In the genomic region with DNA sequence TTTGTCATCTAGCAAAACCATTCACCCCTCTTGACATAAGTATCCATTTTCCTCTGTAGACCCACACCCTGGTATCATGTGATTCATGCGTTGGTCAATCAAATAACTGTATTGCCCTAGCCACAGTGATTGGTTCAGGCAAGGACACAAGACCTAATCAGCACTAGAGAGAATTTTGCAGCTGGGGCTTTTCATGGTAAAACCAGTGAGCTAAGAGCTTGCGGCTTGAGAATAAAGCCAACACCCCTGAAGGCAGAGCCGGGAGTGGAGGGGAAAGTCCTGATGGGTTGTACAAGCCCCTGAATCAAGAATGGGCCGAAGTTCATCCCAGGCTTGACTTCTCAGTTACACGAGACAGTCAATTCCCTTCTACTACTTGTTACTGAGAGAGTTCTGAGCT, we compare ENCODE assay signal across 16 cellular contexts. TPM values are rescaled to one million over a fixed set of nuclear protein-coding genes. Genes with fewer than 3 reads are reported as not detected.
DNase-seq lines count a peak whose midpoint lies in the region; ATAC-seq, FAIRE-seq and TF ChIP-seq lines count a peak whose summit lies in the region.
"Had no signal": no experiment of that assay in that cellular context is flagged by ENCODE, and none has a peak within 500 bp of the region (broad histone marks: within the 10 kb centered on the region; RNA-seq: fewer than 3 reads in every experiment).

No MANE protein-coding gene starts in this region.

- peak; percentile 77 for FAIRE-seq in HTR-8/SVneo (lab: Jason Lieb, UNC)
- FAIRE-seq: A549 had no signal

- H3K27ac Mint-ChIP-seq in immature natural killer cell, result peak overlapping the region in 1 of 6 donors; percentile 24

- peaks cover 0 to 5% (median 2%) of the 10 kb centered on the region in 3 donors for H3K27me3 Mint-ChIP-seq in immature natural killer cell (ENCODE audit: low read depth in 3 of 3)

- H3K4me3 Mint-ChIP-seq in immature natural killer cell, result no peak overlapping the region

- intact Hi-C loops in mammary epithelial cell (cut with micrococcal nuclease) (loop anchor here (5.0 kb wide), 1 partner anchor 33 kb away; a partner anchor contains a TSS), left ventricle myocardium inferior (cut with micrococcal nuclease) (no loop called here), transverse colon (cut with DNase I; ENCODE audit: low total_unique reads) (no loop called here)

- CTCF ChIA-PET in mammary epithelial cell (lab: Charles Lee; ENCODE audit: low non-redundant PET), result no interaction called here

- H3K9me3 ChIP-seq in mammary epithelial cell (replicated peaks; ENCODE audit: insufficient read depth, low read length), result no peaks in the 10 kb centered on the region
- no peaks in the 10 kb centered on the region for H3K9me3 ChIP-seq in left ventricle myocardium inferior (replicated peaks)
- H3K9me3 ChIP-seq in osteoblast (ENCODE audit: low read depth, low read length), result no peaks in the 10 kb centered on the region
- no peaks in the 10 kb centered on the region for H3K9me3 ChIP-seq in effector memory CD4-positive, alpha-beta T cell (ENCODE audit: control insufficient read depth, low read length)
- no peaks in the 10 kb centered on the region for H3K9me3 ChIP-seq in transverse colon
- H3K9me3 ChIP-seq: A549 had no signal

- TF ChIP-seq EP300 in transverse colon (IDR thresholded peaks at IDR 0.05; ENCODE audit: low read depth), result no peak

- no peak for TF ChIP-seq CTCF in mammary epithelial cell (conservative IDR thresholded peaks at IDR 0.05 in 1 of 2, IDR thresholded peaks at IDR 0.05 in 1 of 2; ENCODE audit: extremely low read depth in 1 of 2, insufficient read depth in 1 of 2, low read depth in 1 of 2, low read length in 2 of 2)
- no peak for TF ChIP-seq CTCF in left ventricle myocardium inferior (IDR thresholded peaks at IDR 0.05; ENCODE audit: borderline replicate concordance)
- no peak for TF ChIP-seq CTCF in osteoblast (IDR thresholded peaks at IDR 0.05; ENCODE audit: extremely low read depth, low read depth, low read length)
- TF ChIP-seq CTCF in transverse colon (IDR thresholded peaks at IDR 0.05), result no peak

- dilution Hi-C loops in mammary epithelial cell (cut with HindIII; ENCODE audit: low sequenced_read_pairs), result no loop called here

- H3K27me3 ChIP-seq in mammary epithelial cell (ENCODE audit: insufficient read depth, low read length) (no peaks in the 10 kb centered on the region), left ventricle myocardium inferior (ENCODE audit: low read depth) (no peaks in the 10 kb centered on the region), osteoblast (ENCODE audit: insufficient read depth, low read length) (no peaks in the 10 kb centered on the region), transverse colon (peaks cover 7% of the 10 kb centered on the region)
- H3K27me3 ChIP-seq in effector memory CD4-positive, alpha-beta T cell (replicated peaks; ENCODE audit: control insufficient read depth, insufficient read depth, low read length, poor library complexity, severe bottlenecking), result no peaks in the 10 kb centered on the region

- no peaks in the 10 kb centered on the region for H3K9me3 Mint-ChIP-seq in immature natural killer cell

- no peaks in the 10 kb centered on the region for H3K36me3 ChIP-seq in mammary epithelial cell (ENCODE audit: insufficient read depth, low read length)
- H3K36me3 ChIP-seq in left ventricle myocardium inferior, result no peaks in the 10 kb centered on the region
- H3K36me3 ChIP-seq in osteoblast (ENCODE audit: insufficient read depth, low read length), result no peaks in the 10 kb centered on the region
- no peaks in the 10 kb centered on the region for H3K36me3 ChIP-seq in effector memory CD4-positive, alpha-beta T cell (ENCODE audit: control insufficient read depth, insufficient read depth, low read length)
- no peaks in the 10 kb centered on the region for H3K36me3 ChIP-seq in transverse colon

- WGBS in mammary epithelial cell (ENCODE audit: low coverage, missing lambda C conversion rate), result 35% methylated on average over 5 of the region's 5 CpGs
- 60 to 73% methylated on average over 2 to 5 of the region's 5 CpGs for WGBS in transverse colon (ENCODE audit: low coverage in 1 of 2), 2 donors

- H3K4me2 ChIP-seq in mammary epithelial cell (ENCODE audit: insufficient read depth, low read depth, low read length) (no peak overlapping the region), osteoblast (ENCODE audit: insufficient read depth, low read length) (no peak overlapping the region)
- H3K4me2 ChIP-seq: A549 had no signal

- no peaks in the 10 kb centered on the region for H3K79me2 ChIP-seq in mammary epithelial cell (ENCODE audit: insufficient read depth, low read length)
- no peaks in the 10 kb centered on the region for H3K79me2 ChIP-seq in osteoblast (ENCODE audit: insufficient read depth, low read length)

- in situ Hi-C loops in mammary epithelial cell (cut with MboI; ENCODE audit: low sequenced_read_pairs in 2 of 2), result no loop called here
- in situ Hi-C loops in transverse colon (cut with MboI; ENCODE audit: low pct_ligation_motif_present in 1 of 4, low pct_unique_long_range_greater_than_20kb in 1 of 4, low sequenced_read_pairs in 3 of 4), result no loop called here

- peaks cover 10 to 16% of the 10 kb centered on the region in 2 donors for H3K4me1 Mint-ChIP-seq in immature natural killer cell

- no peak overlapping the region for H3K27ac ChIP-seq in mammary epithelial cell (ENCODE audit: insufficient read depth, low read depth, low read length)
- peak overlapping the region; percentile 45 for H3K27ac ChIP-seq in left ventricle myocardium inferior (replicated peaks)
- H3K27ac ChIP-seq in osteoblast (ENCODE audit: low read depth, low read length), result no peak overlapping the region
- no peak overlapping the region for H3K27ac ChIP-seq in effector memory CD4-positive, alpha-beta T cell (ENCODE audit: insufficient read depth, low read length, poor library complexity, severe bottlenecking)
- H3K27ac ChIP-seq in transverse colon, result no peak overlapping the region
- H3K27ac ChIP-seq: C4-2B, HL-60 had no signal

- no peak for TF ChIP-seq POLR2A in transverse colon (IDR thresholded peaks at IDR 0.05)

- BruUV-seq in mammary epithelial cell (replicated peaks; lab: Mats Ljungman, UMichigan), result no TSS peak

- H3K9ac ChIP-seq in mammary epithelial cell (ENCODE audit: insufficient read depth, low read length), result peak overlapping the region; percentile 3

- ATAC-seq in HG03469 (IDR thresholded peaks at IDR 0.05; ENCODE audit: unreplicated experiment), result no peak
- ATAC-seq: A549 had no signal

- H3K4me3 ChIP-seq in mammary epithelial cell (replicated peaks in 1 of 3; ENCODE audit: insufficient read depth in 1 of 3, low read depth in 2 of 3, low read length in 3 of 3), result no peak overlapping the region
- no peak overlapping the region for H3K4me3 ChIP-seq in left ventricle myocardium inferior
- no peak overlapping the region for H3K4me3 ChIP-seq in osteoblast (ENCODE audit: insufficient read depth, low read length)
- H3K4me3 ChIP-seq in effector memory CD4-positive, alpha-beta T cell (ENCODE audit: insufficient read depth, low read depth, low read length, poor library complexity, severe bottlenecking), result no peak overlapping the region
- H3K4me3 ChIP-seq in transverse colon, result no peak overlapping the region
- H3K4me3 ChIP-seq: A549 had no signal

- no peaks in the 10 kb centered on the region for H3K36me3 Mint-ChIP-seq in immature natural killer cell

- peak overlapping the region; percentile 90 for H2AFZ ChIP-seq in mammary epithelial cell (ENCODE audit: low read depth, low read length)
- H2AFZ ChIP-seq in osteoblast (ENCODE audit: low read length), result no peak overlapping the region

- H4K20me1 ChIP-seq in mammary epithelial cell (ENCODE audit: insufficient read depth, low read length) (no peaks in the 10 kb centered on the region), osteoblast (ENCODE audit: insufficient read depth, low read length) (no peaks in the 10 kb centered on the region)

- DNase-seq in HTR-8/SVneo (ENCODE audit: insufficient read length, low spot score) (no peak), mammary epithelial cell (no peak), left ventricle myocardium inferior (no peak), osteoblast (ENCODE audit: insufficient read length, low spot score, missing footprints) (peak; percentile 54), immature natural killer cell (no peak), transverse colon (no peak)
- DNase-seq in effector memory CD4-positive, alpha-beta T cell, result no peak
- DNase-seq: KBM-7, NCI-H1092, NCI-H1694, NCI-H69, SHP77 had no signal

- peaks cover 47% of the 10 kb centered on the region for H3K4me1 ChIP-seq in mammary epithelial cell (ENCODE audit: insufficient read depth, low read length)
- peaks cover 22% of the 10 kb centered on the region for H3K4me1 ChIP-seq in left ventricle myocardium inferior
- peaks cover 26% of the 10 kb centered on the region for H3K4me1 ChIP-seq in osteoblast (ENCODE audit: insufficient read depth, low read length)
- H3K4me1 ChIP-seq in effector memory CD4-positive, alpha-beta T cell (ENCODE audit: control insufficient read depth, insufficient read depth, low read length, poor library complexity, severe bottlenecking), result no peaks in the 10 kb centered on the region
- H3K4me1 ChIP-seq in transverse colon, result no peaks in the 10 kb centered on the region

RNA-seq across cellular contexts. Expression of a gene that starts 33.2 kb away (rescaled TPM):
- total RNA-seq in mammary epithelial cell (100 to 1,000 TPM; 104 to 322 TPM), left ventricle myocardium inferior (26.5 TPM), osteoblast (493 and 546 TPM in 2 replicates), transverse colon (10 to 100 TPM in 3 of 4 donors, 1 to 10 TPM in 1; 9.7 to 15.3 (median 11.9) TPM)
- polyA plus RNA-seq in mammary epithelial cell (56.3 TPM), immature natural killer cell (under 1 TPM; 0.29 to 0.66 (median 0.30) TPM)
- 131 TPM for polyA minus RNA-seq in mammary epithelial cell
